ENCODE assay signal across 18 cellular contexts in genomic region chr10:121891103-121891502, GRCh38.
"Had no signal": no experiment of that assay in that cellular context is flagged by ENCODE, and none has a peak within 500 bp of the region (broad histone marks: within the 10 kb centered on the region; RNA-seq: fewer than 3 reads in every experiment).

No MANE protein-coding gene starts in this region.

- H3K27ac Mint-ChIP-seq: natural killer cell; stimulated activated naive CD8-positive, alpha-beta T cell treated with anti-CD3 and anti-CD28 coated beads, Interleukin-15, Interleukin-2, amounts not matched to agents 100 ng/mL and 50 ng/mL, for 24 hours had no signal

- DNase-seq: activated CD4-positive, alpha-beta T cell treated with anti-CD3 and anti-CD28 coated beads for 1 hour; activated CD4-positive, alpha-beta T cell treated with anti-CD3 and anti-CD28 coated beads, Interleukin-2, amount 50 U/mL, for 4 hours; activated effector memory CD4-positive, alpha-beta T cell treated with Interleukin-2 at 50 U/mL for 16 hours; activated naive CD4-positive, alpha-beta T cell treated with anti-CD3 and anti-CD28 coated beads, Interleukin-2, amount 50 U/mL, for 16 hours; dermis blood vessel endothelial cell; head of caudate nucleus; kidney glomerular epithelial cell; mesenchymal stem cell; natural killer cell; nucleus accumbens; posterior cingulate gyrus; stimulated activated CD4-positive, alpha-beta T cell treated with anti-CD3 and anti-CD28 coated beads, Interleukin-4, amount 100 ng/mL, for 4 hours; stimulated activated CD8-positive, alpha-beta memory T cell treated with anti-CD3 and anti-CD28 coated beads, Interleukin-4, amount 100 ng/mL, for 48 hours; T-helper 9 cell; trophoblast cell had no signal

- H3K4me3 Mint-ChIP-seq: natural killer cell; stimulated activated naive CD8-positive, alpha-beta T cell treated with anti-CD3 and anti-CD28 coated beads, Interleukin-15, Interleukin-2, amounts not matched to agents 100 ng/mL and 50 ng/mL, for 24 hours had no signal

- H3K4me1 ChIP-seq: suprapubic skin had no signal

- H3K9me3 ChIP-seq: suprapubic skin had no signal

- H3K27me3 ChIP-seq: suprapubic skin had no signal

- H3K27me3 Mint-ChIP-seq: stimulated activated naive CD8-positive, alpha-beta T cell treated with anti-CD3 and anti-CD28 coated beads, Interleukin-15, Interleukin-2, amounts not matched to agents 100 ng/mL and 50 ng/mL, for 24 hours had no signal

- H3K9me3 Mint-ChIP-seq: natural killer cell; stimulated activated naive CD8-positive, alpha-beta T cell treated with anti-CD3 and anti-CD28 coated beads, Interleukin-15, Interleukin-2, amounts not matched to agents 100 ng/mL and 50 ng/mL, for 24 hours had no signal

- H3K36me3 Mint-ChIP-seq: natural killer cell had no signal

- ATAC-seq: natural killer cell had no signal

- H3K27ac ChIP-seq: skin epidermis, suprapubic skin had no signal

- H3K4me1 Mint-ChIP-seq: natural killer cell had no signal

- H3K4me3 ChIP-seq: skin epidermis, suprapubic skin had no signal
